ENCODE assay signal across 8 cellular contexts in genomic region chr15:34986326-34987181, GRCh38. TPM values are rescaled to one million over a fixed set of nuclear protein-coding genes. Genes with fewer than 3 reads are reported as not detected.
DNase-seq lines count a peak whose midpoint lies in the region; ATAC-seq and TF ChIP-seq lines count a peak whose summit lies in the region.

No MANE protein-coding gene starts in this region.

- H4K20me1 ChIP-seq in BLaER1, result peaks cover 40% of the 10 kb centered on the region
- no peaks in the 10 kb centered on the region for H4K20me1 ChIP-seq in KMS-11 (ENCODE audit: insufficient read depth)

- peaks cover 42% of the 10 kb centered on the region for H3K79me2 ChIP-seq in KMS-11 (ENCODE audit: insufficient read depth, low read depth)

- no peak for ATAC-seq in naive thymus-derived CD4-positive, alpha-beta T cell

- CTCF ChIA-PET in naive thymus-derived CD4-positive, alpha-beta T cell (lab: Charles Lee), result interaction anchor here (1.2 to 4.2 kb wide), 2 partner anchors 12 to 17 kb away, joined by 3 to 27 read pairs; partner anchors contain the start of gene AQR

- H3K27me3 ChIP-seq in BLaER1 (no peaks in the 10 kb centered on the region), KMS-11 (ENCODE audit: insufficient read depth, low read depth) (no peaks in the 10 kb centered on the region), colonic mucosa (no peaks in the 10 kb centered on the region)
- no peaks in the 10 kb centered on the region for H3K27me3 ChIP-seq in naive thymus-derived CD4-positive, alpha-beta T cell (ENCODE audit: control insufficient read depth in 2 of 2, insufficient read depth in 2 of 2, low read length in 2 of 2)

- intact Hi-C loops in colonic mucosa (cut with DNase I), result no loop called here
- intact Hi-C loops in naive thymus-derived CD4-positive, alpha-beta T cell (cut with micrococcal nuclease), result loop anchor here in 1 of 2 donors (5.0 kb wide), 2 partner anchors 404 to 649 kb away; partner anchors contain the start of genes GOLGA8B and SLC12A6

- H3K36me3 ChIP-seq in BLaER1 (peaks cover 43% of the 10 kb centered on the region), KMS-11 (ENCODE audit: insufficient read depth) (no peaks in the 10 kb centered on the region), colonic mucosa (no peaks in the 10 kb centered on the region)
- peaks cover 0 to 27% (median 18%) of the 10 kb centered on the region in 3 experiments for H3K36me3 ChIP-seq in naive thymus-derived CD4-positive, alpha-beta T cell (ENCODE audit: control insufficient read depth in 2 of 3, insufficient read depth in 3 of 3, low read length in 3 of 3)

- H3K9ac ChIP-seq in BLaER1 (peak overlapping the region; percentile 95), KMS-11 (peak overlapping the region; percentile 91; the same call in 1 of the 2 replicates), colonic mucosa (ENCODE audit: low read depth in 2 of 2, low read length in 2 of 2) (peak overlapping the region; percentile 8 to 27)

- H3K36me3 Mint-ChIP-seq in naive thymus-derived CD4-positive, alpha-beta T cell, result peaks cover 0 to 16% (median 7%) of the 10 kb centered on the region in 5 donors

- H3K27ac ChIP-seq in BLaER1 (peak overlapping the region; percentile 94; the same call in 1 of the 2 replicates), KMS-11 (no peak overlapping the region), colonic mucosa (no peak overlapping the region)
- H3K27ac ChIP-seq in naive thymus-derived CD4-positive, alpha-beta T cell (ENCODE audit: low read depth, low read length), result peak overlapping the region; percentile 97

- peaks cover 51% of the 10 kb centered on the region for H3K4me1 ChIP-seq in BLaER1
- peaks cover 29% of the 10 kb centered on the region for H3K4me1 ChIP-seq in KMS-11 (ENCODE audit: low read depth, poor library complexity, severe bottlenecking)
- peaks cover 10% of the 10 kb centered on the region for H3K4me1 ChIP-seq in colonic mucosa
- H3K4me1 ChIP-seq in naive thymus-derived CD4-positive, alpha-beta T cell (ENCODE audit: control insufficient read depth in 2 of 2, insufficient read depth in 2 of 2, low read length in 2 of 2), result peaks cover 22 to 24% of the 10 kb centered on the region in 2 donors

- POLR2A ChIA-PET in naive thymus-derived CD4-positive, alpha-beta T cell (lab: Charles Lee), result interaction anchor here (1.0 to 8.0 kb wide), 4 partner anchors 10 to 762 kb away, joined by 3 to 126 read pairs (median 22); partner anchors contain the start of genes AQR and EMC4

- H3K9me3 Mint-ChIP-seq in naive thymus-derived CD4-positive, alpha-beta T cell, result peaks cover 0 to 2% (median 0%) of the 10 kb centered on the region in 11 donors

- H3K4me3 ChIP-seq in BLaER1 (peak overlapping the region; percentile 88), KMS-11 (IDR thresholded peaks at IDR 0.05; ENCODE audit: insufficient read depth, low read depth, low read length) (no peak overlapping the region), colonic mucosa (peak overlapping the region; percentile 82)
- H3K4me3 ChIP-seq in naive thymus-derived CD4-positive, alpha-beta T cell (ENCODE audit: low read length), result peak overlapping the region; percentile 99

- DNase-seq in colonic mucosa (no peak), NCI-H748 (lab: John Stamatoyannopoulos, UW; ENCODE audit: unreplicated experiment) (no peak), AG08396 (ENCODE audit: low spot score) (no peak), 8988T (no peak), anterior cingulate cortex (lab: John Stamatoyannopoulos, UW) (no peak)
- no peak for DNase-seq in naive thymus-derived CD4-positive, alpha-beta T cell

- H3K4me3 Mint-ChIP-seq in naive thymus-derived CD4-positive, alpha-beta T cell, result peak overlapping the region; percentile 93 to 100 (median 98)

- no peaks in the 10 kb centered on the region for H3K9me3 ChIP-seq in BLaER1
- no peaks in the 10 kb centered on the region for H3K9me3 ChIP-seq in colonic mucosa
- H3K9me3 ChIP-seq in naive thymus-derived CD4-positive, alpha-beta T cell (ENCODE audit: control insufficient read depth in 2 of 3, low read length in 3 of 3), result no peaks in the 10 kb centered on the region

- H3K4me2 ChIP-seq in BLaER1 (peak overlapping the region; percentile 98), KMS-11 (peak overlapping the region; percentile 91)

- H2AFZ ChIP-seq in KMS-11 (ENCODE audit: low read depth), result no peak overlapping the region

- peak overlapping the region; percentile 91 to 100 (median 99) for H3K27ac Mint-ChIP-seq in naive thymus-derived CD4-positive, alpha-beta T cell

- no peaks in the 10 kb centered on the region for H3K27me3 Mint-ChIP-seq in naive thymus-derived CD4-positive, alpha-beta T cell

- no peak for TF ChIP-seq CTCF in KMS-11 (conservative IDR thresholded peaks at IDR 0.05; ENCODE audit: low read depth, low read length)
- TF ChIP-seq CTCF in colonic mucosa (IDR thresholded peaks at IDR 0.05), result no peak

- H3K4me1 Mint-ChIP-seq in naive thymus-derived CD4-positive, alpha-beta T cell, result peaks cover 20 to 55% (median 43%) of the 10 kb centered on the region in 7 donors

RNA-seq across cellular contexts. Expression of gene ZNF770, which starts 1.5 kb away (rescaled TPM):
- 10 to 100 TPM; 29.1 to 31.9 TPM for total RNA-seq in colonic mucosa
- total RNA-seq in naive thymus-derived CD4-positive, alpha-beta T cell, result 10 to 100 TPM; 32.5 to 69.9 (median 50.2) TPM
- polyA plus RNA-seq in naive thymus-derived CD4-positive, alpha-beta T cell, result 100 to 1,000 TPM; 119 to 146 TPM

RNA-seq across cellular contexts. Expression of gene AQR, which starts 17.0 kb away (rescaled TPM):
- total RNA-seq in colonic mucosa, result 10 to 100 TPM; 26.5 to 27.0 TPM
- total RNA-seq in naive thymus-derived CD4-positive, alpha-beta T cell, result 10 to 100 TPM; 38.1 to 43.5 (median 41.3) TPM
- 10 to 100 TPM; 12.7 to 14.2 TPM for polyA plus RNA-seq in naive thymus-derived CD4-positive, alpha-beta T cell

Comparison
In these comparisons a context has a peak if more than half of its experiments do, and no peak if none do; other contexts are left out.
1. H3K27ac ChIP-seq: peak in BLaER1 (single experiment) and naive thymus-derived CD4-positive, alpha-beta T cell (single experiment); none in KMS-11 (single experiment) and colonic mucosa (single experiment).
2. H3K9ac ChIP-seq: peak in every context shown above with its lines; median percentile 95 in BLaER1; 91 in KMS-11; 18 in colonic mucosa.